In genomic region chr11:118438314-118438931, GRCh38 we compare ENCODE assay signal across 8 cellular contexts. TPM values are rescaled to one million over a fixed set of nuclear protein-coding genes. Genes with fewer than 3 reads are reported as not detected.
DNase-seq lines count a peak whose midpoint lies in the region; ATAC-seq and TF ChIP-seq lines count a peak whose summit lies in the region.

No MANE protein-coding gene starts in this region.

- peak; percentile 4 for TF ChIP-seq CTCF in NB4 (IDR thresholded peaks at IDR 0.05; ENCODE audit: low read depth, low read length)

- H3K36me3 Mint-ChIP-seq in activated CD4-positive, alpha-beta T cell treated with anti-CD3 and anti-CD28 coated beads, Interleukin-2, amount 10 ng/mL, durations not matched to agents 24 days and 14 days (ENCODE audit: low read depth): peaks cover 19% of the 10 kb centered on the region

- TF ChIP-seq POLR2A in NB4 (IDR thresholded peaks at IDR 0.05; ENCODE audit: extremely low read depth, insufficient read length): no peak

- intact Hi-C loops in activated CD4-positive, alpha-beta T cell treated with anti-CD3 and anti-CD28 coated beads, Interleukin-2, amount 10 ng/mL, durations not matched to agents 24 days and 14 days (cut with micrococcal nuclease): loop anchor here (1.0 to 5.0 kb wide), 8 partner anchors 10 to 392 kb away; partner anchors contain the start of genes ARCN1, CD3D, CD3G and DDX6

- ATAC-seq in GM19452 (IDR thresholded peaks at IDR 0.05; ENCODE audit: unreplicated experiment): no peak

- DNase-seq in NOMO-1 (lab: John Stamatoyannopoulos, UW; ENCODE audit: unreplicated experiment in 2 of 2) (peak; percentile 5 to 37), NOMO-1 treated with dmso at 0.1 percent for 144 hours (lab: John Stamatoyannopoulos, UW; ENCODE audit: unreplicated experiment) (no peak), NB4 (ENCODE audit: low read depth) (peak; percentile 67), dermis blood vessel endothelial cell (peak; percentile 83), lung microvascular endothelial cell (ENCODE audit: low read depth in 2 of 2) (peak; percentile 23 to 88)
- DNase-seq in activated CD4-positive, alpha-beta T cell treated with anti-CD3 and anti-CD28 coated beads, Interleukin-2, amount 10 ng/mL, durations not matched to agents 24 days and 14 days: peak; percentile 88
- DNase-seq in stimulated activated CD4-positive, alpha-beta T cell treated with anti-CD3 and anti-CD28 coated beads, TNF-alpha, amount 100 ng/mL, for 4 hours (ENCODE audit: low read depth in 3 of 3): peak in 2 of 3 experiments; percentile 12 to 16

- H3K4me3 Mint-ChIP-seq in activated CD4-positive, alpha-beta T cell treated with anti-CD3 and anti-CD28 coated beads, Interleukin-2, amount 10 ng/mL, durations not matched to agents 24 days and 14 days: peak overlapping the region; percentile 86

- H3K27me3 Mint-ChIP-seq in activated CD4-positive, alpha-beta T cell treated with anti-CD3 and anti-CD28 coated beads, Interleukin-2, amount 10 ng/mL, durations not matched to agents 24 days and 14 days: no peaks in the 10 kb centered on the region

- H3K4me1 Mint-ChIP-seq in activated CD4-positive, alpha-beta T cell treated with anti-CD3 and anti-CD28 coated beads, Interleukin-2, amount 10 ng/mL, durations not matched to agents 24 days and 14 days: peaks cover 59% of the 10 kb centered on the region

- peak overlapping the region; percentile 80 for H3K27ac Mint-ChIP-seq in activated CD4-positive, alpha-beta T cell treated with anti-CD3 and anti-CD28 coated beads, Interleukin-2, amount 10 ng/mL, durations not matched to agents 24 days and 14 days

- H3K9me3 Mint-ChIP-seq in activated CD4-positive, alpha-beta T cell treated with anti-CD3 and anti-CD28 coated beads, Interleukin-2, amount 10 ng/mL, durations not matched to agents 24 days and 14 days: no peaks in the 10 kb centered on the region

- peak overlapping the region; percentile 83 for H3K4me3 ChIP-seq in NB4 (ENCODE audit: low read depth, low read length)

RNA-seq across cellular contexts. Expression of gene KMT2A, which starts 2.1 kb away (rescaled TPM):
- 70.7 and 73.2 TPM in 2 replicates for total RNA-seq in activated CD4-positive, alpha-beta T cell treated with anti-CD3 and anti-CD28 coated beads, Interleukin-2, amount 10 ng/mL, durations not matched to agents 24 days and 14 days
- total RNA-seq in dermis blood vessel endothelial cell: 34.4 and 49.6 TPM in 2 replicates
- 12.4 and 14.5 TPM in 2 replicates for total RNA-seq in lung microvascular endothelial cell

RNA-seq across cellular contexts. Expression of gene ATP5MG, which starts 37.0 kb away (rescaled TPM):
- 220 and 228 TPM in 2 replicates for total RNA-seq in activated CD4-positive, alpha-beta T cell treated with anti-CD3 and anti-CD28 coated beads, Interleukin-2, amount 10 ng/mL, durations not matched to agents 24 days and 14 days
- total RNA-seq in dermis blood vessel endothelial cell (46.4 and 58.9 TPM in 2 replicates), lung microvascular endothelial cell (82.8 and 95.6 TPM in 2 replicates)
